In the genomic region with DNA sequence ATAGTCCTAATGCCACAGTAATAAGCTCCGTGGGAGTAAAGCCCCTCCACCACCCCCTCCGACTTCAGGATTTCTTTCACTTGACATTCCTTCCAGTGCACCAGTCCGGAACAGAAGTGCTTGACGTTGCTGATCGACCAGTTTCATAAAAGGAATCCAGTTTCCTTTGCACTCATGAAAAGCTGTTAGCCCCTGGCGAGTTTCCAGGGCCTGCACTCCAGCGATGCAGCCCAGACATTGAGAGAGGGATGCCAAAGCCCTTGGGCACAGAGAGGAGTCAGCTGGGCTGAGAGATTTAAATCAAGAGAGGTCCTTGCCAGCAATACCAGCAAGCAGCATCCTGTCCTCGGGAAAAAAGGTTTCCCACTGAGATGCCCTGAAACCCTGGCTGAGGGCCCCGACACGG, we compare ENCODE assay signal across 1 cellular context.
TF ChIP-seq lines count a peak whose summit lies in the region.

No MANE protein-coding gene starts in this region.

TF ChIP-seq in SK-N-SH treated with all-trans-retinoic acid at 6 μM for 48 hours, 23 proteins besides CTCF, POLR2A, EP300 and RAD21 (continued from another document):
- TF ChIP-seq ESRRG (CRISPR knock-in tag; IDR thresholded peaks at IDR 0.05) (no peak), ZNF565 (CRISPR knock-in tag; conservative IDR thresholded peaks at IDR 0.05; ENCODE audit: low read depth) (no peak)
